14 cellular contexts compared by ENCODE assay signal in the genomic region with DNA sequence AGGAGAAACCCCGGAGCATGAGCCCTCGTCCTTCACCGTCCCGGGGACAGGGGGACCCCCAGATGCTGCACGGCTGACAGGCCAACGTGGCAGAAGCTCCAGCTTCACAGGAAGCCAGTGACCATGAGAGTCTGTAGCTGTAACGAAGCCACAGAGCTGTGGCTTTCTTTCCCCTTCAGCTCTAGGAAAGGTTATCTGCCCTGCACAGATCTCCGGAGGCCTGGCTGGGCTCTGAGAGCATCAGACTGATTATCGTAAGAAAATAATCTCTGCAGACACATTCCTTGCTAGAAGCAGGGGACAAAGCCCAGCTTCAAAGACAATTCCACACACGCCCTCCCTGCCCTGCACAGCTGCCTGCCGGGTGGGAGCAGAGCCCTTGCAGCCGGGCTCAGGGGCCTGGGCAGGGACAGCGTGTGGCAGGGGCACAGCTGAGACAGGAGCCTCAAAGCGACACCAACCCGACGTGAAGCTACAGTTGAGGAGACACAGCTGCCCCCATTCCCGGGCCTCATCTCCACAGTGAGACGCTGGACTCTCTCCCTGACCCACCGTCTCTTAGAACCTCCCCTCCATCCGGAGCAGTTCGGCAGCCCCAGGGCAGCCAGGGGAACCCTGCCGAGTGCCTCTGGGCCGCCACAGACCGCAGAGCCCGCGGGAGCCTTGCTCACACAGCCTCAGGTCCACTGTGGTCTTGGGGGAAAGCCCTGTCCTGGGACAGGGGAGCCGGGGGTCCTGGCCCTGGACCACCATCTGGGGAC. TPM values are rescaled to one million over a fixed set of nuclear protein-coding genes. Genes with fewer than 3 reads are reported as not detected.
A peak's percentile ranks its signal among the peaks of the same experiment; 100 is the strongest.
DNase-seq lines count a peak whose midpoint lies in the region; ATAC-seq lines count a peak whose summit lies in the region.
"Had no signal": no experiment of that assay in that cellular context is flagged by ENCODE, and none has a peak within 500 bp of the region (broad histone marks: within the 10 kb centered on the region; RNA-seq: fewer than 3 reads in every experiment).

No MANE protein-coding gene starts in this region.

- peak; percentile 31 to 64 for ATAC-seq in activated naive CD4-positive, alpha-beta T cell treated with anti-CD3 and anti-CD28 coated beads, Interleukin-2, amount 50 U/mL, for 72 hours
- peak; percentile 73 for ATAC-seq in stimulated activated naive CD8-positive, alpha-beta T cell treated with anti-CD3 and anti-CD28 coated beads, Interleukin-15, amount 100 ng/mL, for 72 hours
- ATAC-seq in HG03432 (IDR thresholded peaks at IDR 0.05; ENCODE audit: unreplicated experiment), result no peak
- ATAC-seq: gastrocnemius medialis had no signal

- no peaks in the 10 kb centered on the region for H3K36me3 Mint-ChIP-seq in activated naive CD4-positive, alpha-beta T cell treated with anti-CD3 and anti-CD28 coated beads, Interleukin-2, amount 50 U/mL, for 72 hours
- H3K36me3 Mint-ChIP-seq in immature natural killer cell, result no peaks in the 10 kb centered on the region
- H3K36me3 Mint-ChIP-seq: IgD-negative memory B cell, WTC11 had no signal

- H3K27ac Mint-ChIP-seq in activated naive CD4-positive, alpha-beta T cell treated with anti-CD3 and anti-CD28 coated beads, Interleukin-2, amount 50 U/mL, for 72 hours, result no peak overlapping the region
- H3K27ac Mint-ChIP-seq in immature natural killer cell, result peak overlapping the region in 3 of 6 donors; percentile 34 to 71 (median 65)
- H3K27ac Mint-ChIP-seq in stimulated activated naive CD8-positive, alpha-beta T cell treated with anti-CD3 and anti-CD28 coated beads, Interleukin-15, amount 100 ng/mL, for 72 hours, result no peak overlapping the region
- H3K27ac Mint-ChIP-seq: IgD-negative memory B cell, WTC11 had no signal

- DNase-seq in activated naive CD4-positive, alpha-beta T cell treated with anti-CD3 and anti-CD28 coated beads, Interleukin-2, amount 50 U/mL, for 72 hours (ENCODE audit: low spot score in 2 of 2), result no peak
- no peak for DNase-seq in activated naive CD4-positive, alpha-beta T cell treated with anti-CD3 and anti-CD28 coated beads, Interleukin-2, amount 50 U/mL, for 16 hours
- DNase-seq in activated CD8-positive, alpha-beta memory T cell treated with anti-CD3 and anti-CD28 coated beads, Interleukin-2, amount 50 U/mL, for 48 hours, result peak; percentile 52
- DNase-seq in immature natural killer cell (peak; percentile 48 to 62 (median 57)), NCI-H82 (lab: John Stamatoyannopoulos, UW) (no peak), NK-92 (lab: John Stamatoyannopoulos, UW; ENCODE audit: unreplicated experiment) (no peak)
- DNase-seq in stimulated activated naive CD8-positive, alpha-beta T cell treated with anti-CD3 and anti-CD28 coated beads, Interleukin-15, amount 100 ng/mL, for 72 hours, result no peak
- DNase-seq: ACHN, activated gamma-delta T cell treated with Interleukin-2 at 50 U/mL for 16 hours, gastrocnemius medialis, mammary epithelial cell had no signal

- H3K4me1 Mint-ChIP-seq in immature natural killer cell, result peaks cover 19 to 28% of the 10 kb centered on the region in 2 donors
- H3K4me1 Mint-ChIP-seq in stimulated activated naive CD8-positive, alpha-beta T cell treated with anti-CD3 and anti-CD28 coated beads, Interleukin-15, amount 100 ng/mL, for 72 hours, result peaks cover 34% of the 10 kb centered on the region
- H3K4me1 Mint-ChIP-seq: WTC11 had no signal

- H3K27me3 Mint-ChIP-seq in immature natural killer cell (ENCODE audit: low read depth in 3 of 3), result peaks cover 7 to 16% (median 7%) of the 10 kb centered on the region in 3 donors
- peaks cover 47% of the 10 kb centered on the region for H3K27me3 Mint-ChIP-seq in stimulated activated naive CD8-positive, alpha-beta T cell treated with anti-CD3 and anti-CD28 coated beads, Interleukin-15, amount 100 ng/mL, for 72 hours

- peak overlapping the region; percentile 36 to 75 (median 64) for H3K4me3 Mint-ChIP-seq in immature natural killer cell
- peak overlapping the region in 1 of 2 donors; percentile 52 for H3K4me3 Mint-ChIP-seq in stimulated activated naive CD8-positive, alpha-beta T cell treated with anti-CD3 and anti-CD28 coated beads, Interleukin-15, amount 100 ng/mL, for 72 hours
- H3K4me3 Mint-ChIP-seq: WTC11 had no signal

- no peaks in the 10 kb centered on the region for H3K9me3 Mint-ChIP-seq in activated naive CD4-positive, alpha-beta T cell treated with anti-CD3 and anti-CD28 coated beads, Interleukin-2, amount 50 U/mL, for 72 hours
- H3K9me3 Mint-ChIP-seq in immature natural killer cell, result no peaks in the 10 kb centered on the region
- no peaks in the 10 kb centered on the region for H3K9me3 Mint-ChIP-seq in stimulated activated naive CD8-positive, alpha-beta T cell treated with anti-CD3 and anti-CD28 coated beads, Interleukin-15, amount 100 ng/mL, for 72 hours
- H3K9me3 Mint-ChIP-seq: IgD-negative memory B cell, WTC11 had no signal

RNA-seq across cellular contexts. Expression of gene POFUT2, which starts 30.6 kb away (rescaled TPM):
- 10 to 100 TPM; 11.3 to 16.0 TPM for total RNA-seq in activated naive CD4-positive, alpha-beta T cell treated with anti-CD3 and anti-CD28 coated beads, Interleukin-2, amount 50 U/mL, for 72 hours
- 1 to 10 TPM; 1.1 to 5.2 (median 4.7) TPM for polyA plus RNA-seq in immature natural killer cell

Comparison
In these comparisons a context has a peak if more than half of its experiments do, and no peak if none do; other contexts are left out.
1. DNase-seq: peak in activated CD8-positive, alpha-beta memory T cell treated with anti-CD3 and anti-CD28 coated beads, Interleukin-2, amount 50 U/mL, for 48 hours (single experiment) and immature natural killer cell (3 of 3); none in activated naive CD4-positive, alpha-beta T cell treated with anti-CD3 and anti-CD28 coated beads, Interleukin-2, amount 50 U/mL, for 72 hours (0 of 2), activated naive CD4-positive, alpha-beta T cell treated with anti-CD3 and anti-CD28 coated beads, Interleukin-2, amount 50 U/mL, for 16 hours (single experiment), stimulated activated naive CD8-positive, alpha-beta T cell treated with anti-CD3 and anti-CD28 coated beads, Interleukin-15, amount 100 ng/mL, for 72 hours (0 of 2), NCI-H82 (single experiment) and NK-92 (single experiment).